ENCODE assay signal across 12 cellular contexts in the genomic region with DNA sequence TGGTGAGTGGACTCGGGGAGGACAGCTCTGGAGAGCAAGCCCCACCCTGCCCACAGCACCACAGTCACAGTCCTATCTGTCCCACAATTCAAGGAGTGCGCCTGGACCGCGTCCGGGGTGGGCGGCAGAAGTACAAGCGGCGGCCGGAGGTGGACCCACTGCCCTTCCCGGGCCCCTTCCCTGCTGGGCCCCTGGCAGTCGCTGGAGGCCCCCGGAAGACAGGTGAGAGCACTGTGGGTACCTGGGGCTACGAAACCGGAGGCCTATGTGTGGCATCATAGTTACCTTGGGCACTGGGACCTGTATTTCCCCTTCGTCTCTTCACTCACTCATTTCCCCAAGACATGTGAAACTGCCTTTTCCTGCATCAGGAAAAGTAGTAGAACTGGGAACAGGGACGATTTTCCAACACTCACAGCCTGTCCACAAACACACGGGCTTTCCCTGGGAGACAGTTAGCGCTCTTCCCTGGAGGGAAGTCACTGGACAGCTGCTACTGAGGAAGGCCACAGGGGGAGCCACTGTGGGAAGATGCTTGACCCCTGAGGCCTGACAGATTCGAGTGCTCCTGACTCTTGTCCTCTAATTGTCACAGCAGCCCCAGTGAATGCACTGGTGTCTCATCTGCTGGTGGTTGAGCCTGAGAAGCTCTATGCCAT. TPM values are rescaled to one million over a fixed set of nuclear protein-coding genes. Genes with fewer than 3 reads are reported as not detected.
DNase-seq lines count a peak whose midpoint lies in the region; ATAC-seq and TF ChIP-seq lines count a peak whose summit lies in the region.
"Had no signal": no experiment of that assay in that cellular context is flagged by ENCODE, and none has a peak within 500 bp of the region (broad histone marks: within the 10 kb centered on the region; RNA-seq: fewer than 3 reads in every experiment).

No MANE protein-coding gene starts in this region.

- H3K27ac ChIP-seq in heart right ventricle (peak overlapping the region in 8 of 10 donors; percentile 53 to 77 (median 68)), urinary bladder (ENCODE audit: low read depth) (peak overlapping the region; percentile 55)

- no peaks in the 10 kb centered on the region for H3K9me3 ChIP-seq in heart right ventricle

- DNase-seq in heart right ventricle (no peak), left ventricle myocardium superior (no peak), kidney epithelial cell (ENCODE audit: low read depth) (no peak), hepatic stellate cell (ENCODE audit: low spot score) (no peak), NCI-H774 (lab: John Stamatoyannopoulos, UW) (no peak)
- no peak for DNase-seq in stimulated activated CD4-positive, alpha-beta T cell treated with anti-CD3 and anti-CD28 coated beads, Interleukin-1b, Interleukin-23, amount 100 ng/mL, for 48 hours
- DNase-seq: NCI-H524; stimulated activated CD4-positive, alpha-beta T cell treated with anti-CD3 and anti-CD28 coated beads, Interleukin-2, amount 100 ng/mL, for 24 hours had no signal

- peak overlapping the region; percentile 41 for H3K27ac Mint-ChIP-seq in activated T-helper 17 cell treated with anti-CD3 and anti-CD28 coated beads, Interleukin-2, amount 50 U/mL, for 72 hours
- H3K27ac Mint-ChIP-seq: mesothelial cell of epicardium had no signal

- 79 to 83% methylated on average over 19 of the region's 19 CpGs for WGBS in heart right ventricle, 2 donors
- 76% methylated on average over 19 of the region's 19 CpGs for WGBS in urinary bladder

- intact Hi-C loops in heart right ventricle (cut with DNase I) (no loop called here), left ventricle myocardium superior (cut with micrococcal nuclease) (no loop called here)

- H3K36me3 ChIP-seq in heart right ventricle (peaks cover 0 to 32% (median 19%) of the 10 kb centered on the region in 9 donors), kidney epithelial cell (ENCODE audit: control insufficient read depth, insufficient read depth, low read length) (peaks cover 4% of the 10 kb centered on the region), urinary bladder (ENCODE audit: insufficient read depth) (no peaks in the 10 kb centered on the region)

- no peak overlapping the region for H3K4me3 Mint-ChIP-seq in activated T-helper 17 cell treated with anti-CD3 and anti-CD28 coated beads, Interleukin-2, amount 50 U/mL, for 72 hours

- no peaks in the 10 kb centered on the region for H3K27me3 Mint-ChIP-seq in activated T-helper 17 cell treated with anti-CD3 and anti-CD28 coated beads, Interleukin-2, amount 50 U/mL, for 72 hours

- H3K9me3 Mint-ChIP-seq in activated T-helper 17 cell treated with anti-CD3 and anti-CD28 coated beads, Interleukin-2, amount 50 U/mL, for 72 hours = no peaks in the 10 kb centered on the region
- H3K9me3 Mint-ChIP-seq: mesothelial cell of epicardium had no signal

- ATAC-seq in heart right ventricle = no peak
- ATAC-seq in left ventricle myocardium superior = no peak
- no peak for ATAC-seq in activated T-helper 17 cell treated with anti-CD3 and anti-CD28 coated beads, Interleukin-2, amount 50 U/mL, for 72 hours (replicated peaks)

- peaks cover 8 to 54% (median 34%) of the 10 kb centered on the region in 9 donors for H3K4me1 ChIP-seq in heart right ventricle
- no peaks in the 10 kb centered on the region for H3K4me1 ChIP-seq in urinary bladder (ENCODE audit: insufficient read depth)

- peaks cover 66% of the 10 kb centered on the region for H3K36me3 Mint-ChIP-seq in activated T-helper 17 cell treated with anti-CD3 and anti-CD28 coated beads, Interleukin-2, amount 50 U/mL, for 72 hours (ENCODE audit: low read depth)

- peak overlapping the region in 6 of 10 donors; percentile 28 to 42 (median 38) for H3K4me3 ChIP-seq in heart right ventricle
- no peak overlapping the region for H3K4me3 ChIP-seq in kidney epithelial cell (ENCODE audit: low read depth, low read length)
- H3K4me3 ChIP-seq in urinary bladder (ENCODE audit: low read depth, low read length) = no peak overlapping the region

- H3K4me1 Mint-ChIP-seq in activated T-helper 17 cell treated with anti-CD3 and anti-CD28 coated beads, Interleukin-2, amount 50 U/mL, for 72 hours = peaks cover 12% of the 10 kb centered on the region

- H3K27me3 ChIP-seq in heart right ventricle (no peaks in the 10 kb centered on the region), kidney epithelial cell (ENCODE audit: control insufficient read depth, insufficient read depth, low read length) (no peaks in the 10 kb centered on the region)

- peak in 2 of 9 donors; percentile 7 to 9 for TF ChIP-seq CTCF in heart right ventricle (IDR thresholded peaks at IDR 0.05)
- peak; percentile 17 for TF ChIP-seq CTCF in kidney epithelial cell (IDR thresholded peaks at IDR 0.05; ENCODE audit: insufficient read depth, low read length, poor library complexity, severe bottlenecking)

RNA-seq across cellular contexts. Expression of gene TRMT112, which starts 3.1 kb away (rescaled TPM):
- total RNA-seq in heart right ventricle (100 to 1,000 TPM in 2 of 10 donors, 10 to 100 TPM in 8; 68.7 to 121 (median 90.2) TPM), left ventricle myocardium superior (83.4 TPM), kidney epithelial cell (307 and 366 TPM in 2 replicates), urinary bladder (124 TPM)
- polyA plus RNA-seq in heart right ventricle (100 to 1,000 TPM; 182 to 208 TPM), urinary bladder (245 TPM)
- total RNA-seq in activated T-helper 17 cell treated with anti-CD3 and anti-CD28 coated beads, Interleukin-2, amount 50 U/mL, for 72 hours = 100 to 1,000 TPM; 157 to 218 TPM

RNA-seq across cellular contexts. Expression of gene PRDX5, which starts 3.6 kb away (rescaled TPM):
- total RNA-seq in heart right ventricle (100 to 1,000 TPM; 264 to 395 (median 288) TPM), left ventricle myocardium superior (362 TPM), kidney epithelial cell (489 and 562 TPM in 2 replicates), urinary bladder (69.0 TPM)
- polyA plus RNA-seq in heart right ventricle (100 to 1,000 TPM; 486 to 750 TPM), urinary bladder (294 TPM)
- total RNA-seq in activated T-helper 17 cell treated with anti-CD3 and anti-CD28 coated beads, Interleukin-2, amount 50 U/mL, for 72 hours = 100 to 1,000 TPM; 124 to 164 TPM

RNA-seq across cellular contexts. Expression of gene ESRRA, which starts 9.0 kb away (rescaled TPM):
- 100 to 1,000 TPM; 115 to 225 (median 132) TPM for total RNA-seq in heart right ventricle
- polyA plus RNA-seq in heart right ventricle = 100 to 1,000 TPM; 180 TPM
- 256 TPM for total RNA-seq in left ventricle myocardium superior
- 10 to 100 TPM; 31.2 to 55.7 TPM for total RNA-seq in activated T-helper 17 cell treated with anti-CD3 and anti-CD28 coated beads, Interleukin-2, amount 50 U/mL, for 72 hours
- 54.3 and 58.8 TPM in 2 replicates for total RNA-seq in kidney epithelial cell
- 13.3 TPM for total RNA-seq in urinary bladder
- polyA plus RNA-seq in urinary bladder = 53.2 TPM

RNA-seq across cellular contexts. Expression of gene CATSPERZ, which starts 14.1 kb away (rescaled TPM):
- not detected for total RNA-seq in heart right ventricle
- under 1 TPM in 1 of 2 donors, not detected in 1; 0.10 TPM for polyA plus RNA-seq in heart right ventricle
- not detected for total RNA-seq in left ventricle myocardium superior
- not detected for total RNA-seq in activated T-helper 17 cell treated with anti-CD3 and anti-CD28 coated beads, Interleukin-2, amount 50 U/mL, for 72 hours
- total RNA-seq in kidney epithelial cell = not detected in 2 replicates
- not detected for total RNA-seq in urinary bladder
- 0.29 TPM for polyA plus RNA-seq in urinary bladder
- total RNA-seq: mesothelial cell of epicardium; T-helper 2 cell treated with Interferon-gamma antibody and Interleukin-4, amounts not matched to agents 100 ng/mL and 5 ng/mL, for 36 hours had no signal

RNA-seq across cellular contexts. Expression of gene KCNK4, which starts 23.2 kb away (rescaled TPM):
- not detected for total RNA-seq in heart right ventricle
- polyA plus RNA-seq in heart right ventricle = not detected
- total RNA-seq in left ventricle myocardium superior = not detected
- not detected for total RNA-seq in activated T-helper 17 cell treated with anti-CD3 and anti-CD28 coated beads, Interleukin-2, amount 50 U/mL, for 72 hours
- total RNA-seq in kidney epithelial cell = not detected in 2 replicates
- total RNA-seq in urinary bladder = not detected
- 0.13 TPM for polyA plus RNA-seq in urinary bladder
- total RNA-seq: T-helper 2 cell treated with Interferon-gamma antibody and Interleukin-4, amounts not matched to agents 100 ng/mL and 5 ng/mL, for 36 hours had no signal

Comparison
In these comparisons a context has a peak if more than half of its experiments do, and no peak if none do; other contexts are left out.
1. H3K4me3 ChIP-seq: peak in heart right ventricle (6 of 10); none in kidney epithelial cell (single experiment) and urinary bladder (single experiment).